Comparison of ENCODE assay signal across 2 cellular contexts in genomic region chr13:18408205-18408604, GRCh38.
DNase-seq lines count a peak whose midpoint lies in the region; FAIRE-seq and TF ChIP-seq lines count a peak whose summit lies in the region.
"Not testable (repeated sequence)": the region's sequence is repeated elsewhere in the genome, so short reads cannot be mapped to it uniquely, and the experiment has no call there.

No MANE protein-coding gene starts in this region.

- H3K4me3 ChIP-seq in kidney (ENCODE audit: low read length in 2 of 2), result not testable (repeated sequence)

- DNase-seq in activated CD4-positive, alpha-beta T cell treated with anti-CD3 and anti-CD28 coated beads, Interleukin-2, amount 10 ng/mL, durations not matched to agents 24 days and 14 days, result peak; percentile 21
- DNase-seq in kidney, result peak; percentile 37

- H3K27ac ChIP-seq in kidney (ENCODE audit: low read depth in 2 of 2, low read length in 2 of 2), result not testable (repeated sequence)

- H3K9me3 Mint-ChIP-seq in activated CD4-positive, alpha-beta T cell treated with anti-CD3 and anti-CD28 coated beads, Interleukin-2, amount 10 ng/mL, durations not matched to agents 24 days and 14 days, result not testable (repeated sequence)

- not testable (repeated sequence) for FAIRE-seq in kidney (lab: Jason Lieb, UNC)

- H3K36me3 Mint-ChIP-seq in activated CD4-positive, alpha-beta T cell treated with anti-CD3 and anti-CD28 coated beads, Interleukin-2, amount 10 ng/mL, durations not matched to agents 24 days and 14 days (ENCODE audit: low read depth), result not testable (repeated sequence)

- H3K9me3 ChIP-seq in kidney (ENCODE audit: control insufficient read depth in 1 of 2, low read length in 2 of 2), result not testable (repeated sequence)

- not testable (repeated sequence) for TF ChIP-seq CTCF in kidney (IDR thresholded peaks at IDR 0.05; ENCODE audit: borderline replicate concordance, extremely low read depth, insufficient read depth)

- H3K9ac ChIP-seq in kidney (ENCODE audit: low read length in 2 of 2), result not testable (repeated sequence)

- H3K4me3 Mint-ChIP-seq in activated CD4-positive, alpha-beta T cell treated with anti-CD3 and anti-CD28 coated beads, Interleukin-2, amount 10 ng/mL, durations not matched to agents 24 days and 14 days, result not testable (repeated sequence)

- H3K4me1 Mint-ChIP-seq in activated CD4-positive, alpha-beta T cell treated with anti-CD3 and anti-CD28 coated beads, Interleukin-2, amount 10 ng/mL, durations not matched to agents 24 days and 14 days, result not testable (repeated sequence)

- intact Hi-C loops in activated CD4-positive, alpha-beta T cell treated with anti-CD3 and anti-CD28 coated beads, Interleukin-2, amount 10 ng/mL, durations not matched to agents 24 days and 14 days (cut with micrococcal nuclease); kidney (cut with DNase I): not testable (repeated sequence)

- H3K27ac Mint-ChIP-seq in activated CD4-positive, alpha-beta T cell treated with anti-CD3 and anti-CD28 coated beads, Interleukin-2, amount 10 ng/mL, durations not matched to agents 24 days and 14 days, result not testable (repeated sequence)

- not testable (repeated sequence) for H3K36me3 ChIP-seq in kidney (ENCODE audit: control insufficient read depth in 1 of 2, insufficient read depth in 2 of 2, low read length in 2 of 2)

- not testable (repeated sequence) for H3K4me1 ChIP-seq in kidney (ENCODE audit: control insufficient read depth in 1 of 2, insufficient read depth in 1 of 2, low read depth in 1 of 2, low read length in 2 of 2)

- not testable (repeated sequence) for H3K27me3 Mint-ChIP-seq in activated CD4-positive, alpha-beta T cell treated with anti-CD3 and anti-CD28 coated beads, Interleukin-2, amount 10 ng/mL, durations not matched to agents 24 days and 14 days
